In the genomic region with DNA sequence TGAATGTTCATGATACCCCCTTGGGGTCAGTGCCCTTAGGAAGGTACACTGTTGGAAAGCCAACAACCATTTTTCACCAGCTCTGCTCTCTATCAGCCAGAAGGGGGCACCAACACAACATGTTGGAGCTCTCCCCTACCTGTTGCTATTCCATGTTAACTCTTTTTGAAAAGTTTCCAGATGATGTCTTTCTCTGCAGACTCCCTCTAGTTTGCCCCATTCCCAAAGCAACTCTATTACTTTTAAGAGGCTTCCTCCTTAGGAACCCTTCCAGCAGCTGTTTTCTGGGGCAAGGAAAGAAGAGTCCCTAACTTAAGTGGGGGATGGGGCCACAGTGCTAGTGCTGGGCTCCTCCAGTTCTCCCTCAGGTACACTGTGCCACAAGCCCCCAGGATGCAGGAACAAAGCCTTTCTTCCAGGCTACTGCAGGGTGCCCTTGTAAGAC, we compare ENCODE assay signal across 1 cellular context.
TF ChIP-seq lines count a peak whose summit lies in the region.

No MANE protein-coding gene starts in this region.

TF ChIP-seq in HEK293, 187 proteins besides CTCF, POLR2A, EP300 and RAD21 (continued from another document):
- no peak for TF ChIP-seq ZNF354C (tag by site-specific recombination; IDR thresholded peaks at IDR 0.05; ENCODE audit: borderline replicate concordance, low read depth)
- no peak for TF ChIP-seq ZNF76 (tag by site-specific recombination; IDR thresholded peaks at IDR 0.05; ENCODE audit: borderline replicate concordance, low read depth)
- TF ChIP-seq ZNF514 (tag by site-specific recombination; IDR thresholded peaks at IDR 0.05), result no peak
- no peak for TF ChIP-seq ZNF776 (tag by site-specific recombination; IDR thresholded peaks at IDR 0.05; ENCODE audit: borderline replicate concordance)
- TF ChIP-seq SCRT1 (tag by site-specific recombination; IDR thresholded peaks at IDR 0.05; ENCODE audit: borderline replicate concordance), result peak; percentile 99
- TF ChIP-seq, protein P1, sequence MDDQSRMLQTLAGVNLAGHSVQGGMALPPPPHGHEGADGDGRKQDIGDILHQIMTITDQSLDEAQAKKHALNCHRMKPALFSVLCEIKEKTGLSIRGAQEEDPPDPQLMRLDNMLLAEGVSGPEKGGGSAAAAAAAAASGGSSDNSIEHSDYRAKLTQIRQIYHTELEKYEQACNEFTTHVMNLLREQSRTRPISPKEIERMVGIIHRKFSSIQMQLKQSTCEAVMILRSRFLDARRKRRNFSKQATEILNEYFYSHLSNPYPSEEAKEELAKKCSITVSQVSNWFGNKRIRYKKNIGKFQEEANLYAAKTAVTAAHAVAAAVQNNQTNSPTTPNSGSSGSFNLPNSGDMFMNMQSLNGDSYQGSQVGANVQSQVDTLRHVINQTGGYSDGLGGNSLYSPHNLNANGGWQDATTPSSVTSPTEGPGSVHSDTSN (CRISPR knock-in tag; IDR thresholded peaks at IDR 0.05), result no peak
- TF ChIP-seq ZNF654 (tag by site-specific recombination; IDR thresholded peaks at IDR 0.05; ENCODE audit: low read depth), result peak; percentile 90
- no peak for TF ChIP-seq ZNF658 (tag by site-specific recombination; IDR thresholded peaks at IDR 0.05)
- TF ChIP-seq OVOL3 (tag by site-specific recombination; IDR thresholded peaks at IDR 0.05), result no peak
